12 cellular contexts compared by ENCODE assay signal in genomic region chr10:34716958-34717357, GRCh38.
DNase-seq lines count a peak whose midpoint lies in the region; ATAC-seq, FAIRE-seq and TF ChIP-seq lines count a peak whose summit lies in the region.
"Had no signal": no experiment of that assay in that cellular context is flagged by ENCODE, and none has a peak within 500 bp of the region (broad histone marks: within the 10 kb centered on the region; RNA-seq: fewer than 3 reads in every experiment).

No MANE protein-coding gene starts in this region.

- TF ChIP-seq RAD21 in HepG2 (CRISPR knock-in tag; IDR thresholded peaks at IDR 0.05) = no peak

- peaks cover 82% of the 10 kb centered on the region for H3K4me1 ChIP-seq in HepG2 (ENCODE audit: insufficient read depth, low read length)

- H3K79me2 ChIP-seq in HepG2 (ENCODE audit: insufficient read depth, low read length) = peaks cover 82% of the 10 kb centered on the region

- TF ChIP-seq EP300 in HepG2 (IDR thresholded peaks at IDR 0.05; ENCODE audit: low read depth in 2 of 2, low read length in 2 of 2) (no peak), HepG2 (CRISPR knock-in tag; IDR thresholded peaks at IDR 0.05; ENCODE audit: borderline replicate concordance) (no peak)

- no peaks in the 10 kb centered on the region for H3K36me3 ChIP-seq in HepG2 (replicated peaks in 1 of 2; ENCODE audit: control insufficient read depth in 1 of 2, insufficient read depth in 2 of 2, low read length in 2 of 2)

- intact Hi-C loops in HepG2 (cut with micrococcal nuclease; ENCODE audit: unreplicated experiment) = no loop called here

- WGBS in HepG2 (ENCODE audit: low lambda C conversion rate) = 67% methylated on average over 1 of the region's 1 CpG

- no peaks in the 10 kb centered on the region for H3K9me3 ChIP-seq in HepG2 (ENCODE audit: low read length)

- H3K27me3 ChIP-seq in HepG2 (ENCODE audit: control insufficient read depth in 1 of 2, insufficient read depth in 2 of 2, low read length in 2 of 2) = no peaks in the 10 kb centered on the region

- no peak overlapping the region for H2AFZ ChIP-seq in HepG2 (ENCODE audit: low read length)

- ATAC-seq in GM18868 (IDR thresholded peaks at IDR 0.05; ENCODE audit: unreplicated experiment) (peak; percentile 72), HG02981 (IDR thresholded peaks at IDR 0.05; ENCODE audit: unreplicated experiment) (peak; percentile 82), HepG2 (no peak), HG03045 (IDR thresholded peaks at IDR 0.05; ENCODE audit: unreplicated experiment) (no peak)
- ATAC-seq: stimulated activated memory B cell treated with anti-CD40 and anti-IgM and Interleukin-4, amounts not matched to agents 10 μg/mL and 1 μg/mL and 100 μg/mL, for 72 hours had no signal

- POLR2A ChIA-PET in HepG2 (lab: Yijun Ruan, JAX) = interaction anchor here (2.0 kb wide), 1 partner anchor 21 kb away, joined by 9 read pairs; no protein-coding TSS in a partner anchor

- H3K4me3 ChIP-seq in HepG2 (replicated peaks in 1 of 3; ENCODE audit: insufficient read depth in 1 of 3, low read depth in 2 of 3, low read length in 3 of 3) = peak overlapping the region in 1 of 3 experiments; percentile 15; a peak in 1 of 6 replicates

- CTCF ChIA-PET in HepG2 (lab: Yijun Ruan, JAX; ENCODE audit: low intra/inter-chr PET ratio, low total read pairs) = no interaction called here

- no peak for TF ChIP-seq CTCF in HepG2 (CRISPR knock-in tag; IDR thresholded peaks at IDR 0.05)

- H3K9ac ChIP-seq in HepG2 (ENCODE audit: insufficient read depth, low read depth, low read length) = no peak overlapping the region

- H4K20me1 ChIP-seq in HepG2 (ENCODE audit: insufficient read depth, low read length) = peaks cover 23% of the 10 kb centered on the region

- peak; percentile 48 to 79 for DNase-seq in NOMO-1 (lab: John Stamatoyannopoulos, UW; ENCODE audit: unreplicated experiment in 2 of 2)
- DNase-seq in HepG2 (ENCODE audit: low spot score) = no peak
- no peak for DNase-seq in HCEC 1CT
- no peak for DNase-seq in NCI-H1417 treated with DMSO at 0.1 percent for 48 hours (lab: John Stamatoyannopoulos, UW)
- no peak for DNase-seq in NCI-H69 (lab: John Stamatoyannopoulos, UW)
- DNase-seq: caudate nucleus had no signal

- no peak for FAIRE-seq in HepG2 (lab: Jason Lieb, UNC)
- FAIRE-seq: keratinocyte had no signal

- peak overlapping the region; percentile 45 for H3K27ac ChIP-seq in HepG2 (ENCODE audit: extremely low read length, insufficient read depth, low read length)
- H3K27ac ChIP-seq: VCaP had no signal

- TF ChIP-seq POLR2A in HepG2 (IDR thresholded peaks at IDR 0.05; ENCODE audit: insufficient read depth in 1 of 2, low read depth in 2 of 2, low read length in 2 of 2) = no peak

- H3K4me2 ChIP-seq in HepG2 (ENCODE audit: low read depth, low read length) = peak overlapping the region; percentile 45; the same call in 1 of the 2 replicates

- BruUV-seq in HepG2 (replicated peaks; lab: Mats Ljungman, UMichigan) = no TSS peak

- in situ Hi-C loops in HepG2 (cut with HindIII; ENCODE audit: extremely low pct_ligation_motif_present, low pct_unique_long_range_greater_than_20kb) = no loop called here

TF ChIP-seq in HepG2, 621 proteins besides CTCF, POLR2A, EP300 and RAD21:
- TF ChIP-seq ZNF33B (CRISPR knock-in tag; IDR thresholded peaks at IDR 0.05) (no peak), RARG (CRISPR knock-in tag; IDR thresholded peaks at IDR 0.05; ENCODE audit: low read depth) (no peak), ZNF275 (CRISPR knock-in tag; IDR thresholded peaks at IDR 0.05; ENCODE audit: borderline replicate concordance) (no peak), ZKSCAN1 (IDR thresholded peaks at IDR 0.05; ENCODE audit: low read length) (no peak), SMARCE1 (IDR thresholded peaks at IDR 0.05; ENCODE audit: borderline replicate concordance) (no peak), ZNF256 (CRISPR knock-in tag; conservative IDR thresholded peaks at IDR 0.05) (no peak), ARID5B (CRISPR knock-in tag; IDR thresholded peaks at IDR 0.05) (no peak)

Comparison
In these comparisons a context has a peak if more than half of its experiments do, and no peak if none do; other contexts are left out.
1. ATAC-seq: peak in GM18868 (single experiment) and HG02981 (single experiment); none in HepG2 (single experiment) and HG03045 (single experiment).
2. DNase-seq: peak in NOMO-1 (2 of 2); none in HepG2 (single experiment), HCEC 1CT (single experiment), NCI-H1417 treated with DMSO at 0.1 percent for 48 hours (single experiment) and NCI-H69 (single experiment).